8 cellular contexts compared by ENCODE assay signal in genomic region chr12:106248177-106248848, GRCh38. TPM values are rescaled to one million over a fixed set of nuclear protein-coding genes. Genes with fewer than 3 reads are reported as not detected.
DNase-seq lines count a peak whose midpoint lies in the region; ATAC-seq and TF ChIP-seq lines count a peak whose summit lies in the region.

No MANE protein-coding gene starts in this region.

- no peaks in the 10 kb centered on the region for H3K9me3 Mint-ChIP-seq in naive thymus-derived CD8-positive, alpha-beta T cell

- peak overlapping the region; percentile 69 to 98 (median 95) for H3K27ac Mint-ChIP-seq in naive thymus-derived CD8-positive, alpha-beta T cell

- no peaks in the 10 kb centered on the region for H3K36me3 Mint-ChIP-seq in naive thymus-derived CD8-positive, alpha-beta T cell

- no peaks in the 10 kb centered on the region for H3K27me3 Mint-ChIP-seq in naive thymus-derived CD8-positive, alpha-beta T cell

- in situ Hi-C loops in KBM-7 (cut with MboI; ENCODE audit: low pct_unique_long_range_greater_than_20kb, low sequenced_read_pairs), result loop anchor here (25.0 kb wide), 2 partner anchors 114 to 664 kb away; partner anchors contain the start of gene POLR3B

- no peaks in the 10 kb centered on the region for H3K36me3 ChIP-seq in upper lobe of right lung

- H3K4me1 ChIP-seq in upper lobe of right lung, result peaks cover 29% of the 10 kb centered on the region

- H3K4me1 Mint-ChIP-seq in naive thymus-derived CD8-positive, alpha-beta T cell, result peaks cover 14 to 48% (median 39%) of the 10 kb centered on the region in 4 donors

- TF ChIP-seq CTCF in upper lobe of right lung (IDR thresholded peaks at IDR 0.05), result no peak

- DNase-seq in ELR (ENCODE audit: low read depth), result peak; percentile 81
- peak; percentile 40 for DNase-seq in KBM-7
- DNase-seq in activated effector memory CD4-positive, alpha-beta T cell treated with Interleukin-2 at 50 U/mL for 16 hours, result peak; percentile 24
- DNase-seq in fibroblast of the conjunctiva (ENCODE audit: low read depth), result peak; percentile 53
- DNase-seq in naive thymus-derived CD8-positive, alpha-beta T cell, result peak in 4 of 10 donors; percentile 11 to 58 (median 40)
- peak; percentile 79 for DNase-seq in upper lobe of right lung

- peak overlapping the region; percentile 97 for H3K27ac ChIP-seq in upper lobe of right lung

- peak overlapping the region; percentile 75 to 91 (median 86) for H3K4me3 Mint-ChIP-seq in naive thymus-derived CD8-positive, alpha-beta T cell

- H3K27me3 ChIP-seq in upper lobe of right lung, result no peaks in the 10 kb centered on the region

- intact Hi-C loops in upper lobe of right lung (cut with DNase I), result no loop called here

- POLR2A ChIA-PET in naive thymus-derived CD8-positive, alpha-beta T cell (lab: Charles Lee), result interaction anchor here (0.7 to 7.2 kb wide), 8 partner anchors 21 to 708 kb away, joined by 3 to 118 read pairs (median 4); partner anchors contain the start of genes TCP11L2 and TMEM263

- peak overlapping the region; percentile 88 for H3K4me3 ChIP-seq in upper lobe of right lung

- no peaks in the 10 kb centered on the region for H3K9me3 ChIP-seq in upper lobe of right lung

- peak; percentile 5 for ATAC-seq in GM21515 (IDR thresholded peaks at IDR 0.05; ENCODE audit: unreplicated experiment)
- peak; percentile 18 to 28 for ATAC-seq in naive thymus-derived CD8-positive, alpha-beta T cell
- ATAC-seq in upper lobe of right lung, result peak; percentile 50
- ATAC-seq in GM21786 (IDR thresholded peaks at IDR 0.05; ENCODE audit: unreplicated experiment), result no peak

RNA-seq across cellular contexts. Expression of gene CKAP4, which starts 0.5 kb away (rescaled TPM):
- total RNA-seq in naive thymus-derived CD8-positive, alpha-beta T cell, result 10 to 100 TPM; 13.7 to 14.4 TPM
- polyA plus RNA-seq in naive thymus-derived CD8-positive, alpha-beta T cell, result 10 to 100 TPM; 11.2 to 11.9 (median 11.2) TPM
- total RNA-seq in upper lobe of right lung, result 40.3 TPM

RNA-seq across cellular contexts. Expression of gene TCP11L2, which starts 54.2 kb away (rescaled TPM):
- 100 to 1,000 TPM; 203 to 211 TPM for total RNA-seq in naive thymus-derived CD8-positive, alpha-beta T cell
- 10 to 100 TPM; 30.6 to 45.4 (median 34.7) TPM for polyA plus RNA-seq in naive thymus-derived CD8-positive, alpha-beta T cell
- 37.7 TPM for total RNA-seq in upper lobe of right lung
